In the genomic region with DNA sequence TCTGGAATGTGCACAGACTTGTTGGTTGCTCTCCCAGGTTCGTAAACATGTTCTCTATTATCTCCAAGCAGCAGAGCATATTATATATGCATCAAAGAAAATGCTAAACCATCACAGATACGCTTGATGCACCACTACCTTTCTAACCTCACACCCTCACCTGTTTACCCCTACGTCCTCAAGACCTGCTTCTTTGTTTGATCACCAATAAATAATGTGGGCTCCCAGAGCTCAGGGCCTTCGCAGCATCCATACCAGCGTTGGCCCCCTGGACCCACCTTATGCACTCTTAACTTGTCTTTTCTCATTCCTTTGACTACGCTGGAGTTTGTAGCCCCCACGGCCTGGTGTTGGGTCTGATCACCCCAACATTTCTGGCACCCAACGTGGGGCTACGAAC, we compare ENCODE assay signal across 31 cellular contexts.
"Had no signal": no experiment of that assay in that cellular context is flagged by ENCODE, and none has a peak within 500 bp of the region (broad histone marks: within the 10 kb centered on the region; RNA-seq: fewer than 3 reads in every experiment).

No MANE protein-coding gene starts in this region.

- H3K4me2 ChIP-seq: SK-N-SH had no signal

- H3K9ac ChIP-seq: SK-N-SH had no signal

- H3K9me3 ChIP-seq: adrenal gland had no signal

- DNase-seq: activated CD4-positive, alpha-beta T cell treated with anti-CD3 and anti-CD28 coated beads for 36 hours; activated CD4-positive, alpha-beta T cell treated with anti-CD3 and anti-CD28 coated beads, Interleukin-2, amount 10 ng/mL, durations not matched to agents 7 days and 5 days; activated CD4-positive, alpha-beta T cell treated with anti-CD3 and anti-CD28 coated beads, Interleukin-2, amount 50 U/mL, for 48 hours; activated CD8-positive, alpha-beta T cell treated with anti-CD3 and anti-CD28 coated beads, Interleukin-2, amount 10 ng/mL, durations not matched to agents 7 days and 5 days; activated gamma-delta T cell; activated naive CD4-positive, alpha-beta T cell treated with Interleukin-2 at 50 U/mL for 16 hours; activated naive CD8-positive, alpha-beta T cell treated with anti-CD3 and anti-CD28 coated beads, Interleukin-2, amount 10 ng/mL, durations not matched to agents 7 days and 5 days; activated T-cell treated with anti-CD3 and anti-CD28 coated beads, Interleukin-2, amount 50 U/mL, for 24 hours; adrenal gland; anterior cingulate cortex; brain microvascular endothelial cell; central memory CD4-positive, alpha-beta T cell; Karpas-422; KBM-7; NCI-H1105; NCI-H1417 treated with DMSO at 0.1 percent for 48 hours; NCI-H187 treated with DMSO at 0.1 percent for 48 hours; NCI-H2081; NCI-H2171 treated with DMSO at 0.1 percent for 48 hours; NCI-H2227 treated with DMSO at 0.1 percent for 48 hours; NCI-H446 treated with DMSO at 0.1 percent for 48 hours; NCI-H524; NCI-H69; PC-3; Peyer's patch; RPMI8226; SHP77 treated with DMSO at 0.1 percent for 48 hours; SK-N-SH had no signal

- ATAC-seq: activated CD4-positive, alpha-beta T cell treated with anti-CD3 and anti-CD28 coated beads for 36 hours; activated CD4-positive, CD25-positive, alpha-beta regulatory T cell treated with anti-CD3 and anti-CD28 coated beads, Interleukin-2, amount 50 U/mL, for 24 hours; activated CD8-positive, alpha-beta T cell treated with anti-CD3 and anti-CD28 coated beads, Interleukin-2, amount 10 ng/mL, durations not matched to agents 7 days and 5 days; PC-3 had no signal

- H3K36me3 ChIP-seq: adrenal gland, brain microvascular endothelial cell, Peyer's patch, SJSA1 had no signal

- H3K4me1 ChIP-seq: adrenal gland, Peyer's patch, SJSA1 had no signal

- H3K27ac ChIP-seq: adrenal gland, brain microvascular endothelial cell, Peyer's patch, SJSA1 had no signal

- H3K27me3 ChIP-seq: adrenal gland, brain microvascular endothelial cell, Peyer's patch, SJSA1 had no signal

- FAIRE-seq: TTC549 had no signal

- H3K4me3 ChIP-seq: adrenal gland, Peyer's patch, SJSA1 had no signal
